1 cellular context compared by ENCODE assay signal in the genomic region with DNA sequence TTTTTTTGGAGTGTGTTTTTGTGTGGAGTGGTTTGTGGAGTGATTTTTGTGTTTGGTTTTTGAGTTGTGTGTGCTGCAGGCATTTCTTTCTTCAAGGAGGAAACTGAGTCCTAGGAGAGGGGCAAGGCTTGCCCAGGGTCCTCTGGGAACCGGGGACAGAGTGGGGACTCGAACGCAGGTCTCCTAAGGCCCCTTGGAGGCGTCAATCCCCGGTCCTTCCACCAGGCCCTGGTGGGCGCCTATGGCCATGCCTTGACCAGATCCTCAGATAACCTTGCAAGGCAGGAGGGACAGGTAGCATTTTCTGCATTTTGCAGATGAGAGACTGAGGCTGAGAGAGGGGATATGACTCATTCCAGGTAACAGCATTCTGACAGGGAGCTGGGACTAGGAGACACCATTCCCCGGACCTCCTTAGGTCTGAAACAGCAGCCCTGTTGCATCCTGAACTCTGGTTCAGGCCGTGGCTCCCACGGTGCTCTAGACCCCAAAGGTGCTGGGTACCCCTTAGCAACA.
TF ChIP-seq lines count a peak whose summit lies in the region.

No MANE protein-coding gene starts in this region.

TF ChIP-seq in endothelial cell of umbilical vein, 7 proteins besides CTCF, POLR2A, EP300 and RAD21 (continued from another document):
- TF ChIP-seq, protein P1, sequence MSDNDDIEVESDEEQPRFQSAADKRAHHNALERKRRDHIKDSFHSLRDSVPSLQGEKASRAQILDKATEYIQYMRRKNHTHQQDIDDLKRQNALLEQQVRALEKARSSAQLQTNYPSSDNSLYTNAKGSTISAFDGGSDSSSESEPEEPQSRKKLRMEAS (IDR thresholded peaks at IDR 0.05; ENCODE audit: insufficient read depth, insufficient read length): no peak
- TF ChIP-seq JUN (IDR thresholded peaks at IDR 0.05; ENCODE audit: borderline replicate concordance, insufficient read depth, insufficient read length, low read depth) (no peak), MYC (IDR thresholded peaks at IDR 0.05; ENCODE audit: low read depth, low read length) (no peak), POLR2AphosphoS5 (IDR thresholded peaks at IDR 0.05; ENCODE audit: insufficient read depth, low read depth, low read length) (no peak), EZH2 (IDR thresholded peaks at IDR 0.05; ENCODE audit: borderline replicate concordance, low read depth, low read length, severe bottlenecking) (no peak)
